In the genomic region with DNA sequence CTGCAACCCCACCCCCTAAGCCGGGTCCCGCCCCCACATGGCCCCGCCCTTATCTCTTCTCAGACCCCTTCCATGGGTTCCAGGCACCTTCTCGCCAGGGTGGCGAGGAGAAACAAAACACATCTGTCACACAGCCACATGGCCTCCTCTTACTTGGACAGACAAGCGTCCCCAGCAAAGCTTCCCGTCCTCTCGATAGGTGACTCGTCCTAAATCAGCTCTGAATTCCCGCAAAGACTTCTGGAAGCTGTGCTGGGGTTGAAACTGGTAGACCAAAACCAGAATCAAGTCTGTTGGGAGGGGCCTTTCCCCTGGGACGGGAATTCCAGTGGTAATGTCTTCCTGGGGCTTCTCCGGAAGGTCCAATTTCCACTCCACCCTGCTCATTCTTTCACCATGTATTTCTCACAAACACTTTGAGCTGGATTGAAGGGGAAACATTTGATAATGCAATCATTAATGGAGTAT, we compare ENCODE assay signal across 8 cellular contexts. TPM values are rescaled to one million over a fixed set of nuclear protein-coding genes. Genes with fewer than 3 reads are reported as not detected.
DNase-seq lines count a peak whose midpoint lies in the region; ATAC-seq, FAIRE-seq and TF ChIP-seq lines count a peak whose summit lies in the region.

No MANE protein-coding gene starts in this region.

- intact Hi-C loops in esophagus squamous epithelium (cut with DNase I) (no loop called here), pancreas (cut with DNase I) (no loop called here)

- peak in 1 of 6 experiments; percentile 14 for TF ChIP-seq CTCF in esophagus squamous epithelium (IDR thresholded peaks at IDR 0.05)
- TF ChIP-seq CTCF in pancreas (IDR thresholded peaks at IDR 0.05): no peak

- WGBS in esophagus squamous epithelium, 2 donors: 22% methylated on average over 3 of the region's 12 CpGs; no CpG with 5 or more reads in 1 of the 2 donors
- 2 to 3% methylated on average over 12 of the region's 12 CpGs for WGBS in pancreas, 2 donors

- peaks cover 0 to 68% (median 15%) of the 10 kb centered on the region in 3 donors for H3K4me1 ChIP-seq in esophagus squamous epithelium
- H3K4me1 ChIP-seq in pancreas: peaks cover 10 to 22% (median 15%) of the 10 kb centered on the region in 3 donors

- no peaks in the 10 kb centered on the region for H3K9me3 ChIP-seq in esophagus squamous epithelium
- H3K9me3 ChIP-seq in pancreas: no peaks in the 10 kb centered on the region

- DNase-seq in H54 (ENCODE audit: insufficient read length, low spot score) (no peak), RPMI7951 (ENCODE audit: low read depth) (peak; percentile 80), esophagus squamous epithelium (lab: John Stamatoyannopoulos, UW) (no peak), pancreas (no peak), T-helper 9 cell (no peak)

- peaks cover 0 to 58% (median 0%) of the 10 kb centered on the region in 4 donors for H3K27me3 ChIP-seq in esophagus squamous epithelium
- H3K27me3 ChIP-seq in pancreas: no peaks in the 10 kb centered on the region

- no peak for ATAC-seq in pancreas
- no peak for ATAC-seq in GM21526 (IDR thresholded peaks at IDR 0.05; ENCODE audit: low FRiP score, unreplicated experiment)
- ATAC-seq in GM19395 (IDR thresholded peaks at IDR 0.05; ENCODE audit: unreplicated experiment): no peak
- no peak for ATAC-seq in GM18907 (IDR thresholded peaks at IDR 0.05; ENCODE audit: unreplicated experiment)

- FAIRE-seq in H54 (lab: Jason Lieb, UNC) (peak; percentile 93), pancreas (lab: Jason Lieb, UNC) (no peak)

- peak overlapping the region; percentile 81 to 95 (median 91) for H3K27ac ChIP-seq in esophagus squamous epithelium
- H3K27ac ChIP-seq in pancreas: peak overlapping the region; percentile 89 to 94 (median 92)

- TF ChIP-seq POLR2A in H54 (IDR thresholded peaks at IDR 0.05; ENCODE audit: low read depth, low read length): no peak
- no peak for TF ChIP-seq POLR2A in esophagus squamous epithelium (IDR thresholded peaks at IDR 0.05)

- H3K36me3 ChIP-seq in esophagus squamous epithelium (peaks cover 0 to 10% (median 0%) of the 10 kb centered on the region in 3 donors), pancreas (no peaks in the 10 kb centered on the region)

- H3K4me3 ChIP-seq in esophagus squamous epithelium (peak overlapping the region; percentile 57 to 86 (median 73)), pancreas (peak overlapping the region in 3 of 4 donors; percentile 85 to 94 (median 85))

RNA-seq across cellular contexts. Expression of gene CTNNAL1, which starts 0.4 kb away (rescaled TPM):
- total RNA-seq in RPMI7951 (2014; rRNA removed; shearing (Covaris generic)): 114 and 136 TPM in 2 replicates
- total RNA-seq in esophagus squamous epithelium: 10 to 100 TPM in 3 of 4 donors, 1 to 10 TPM in 1; 7.5 to 31.3 (median 15.7) TPM
- 10 to 100 TPM in 4 of 6 donors, 1 to 10 TPM in 2; 8.8 to 19.1 (median 15.3) TPM for total RNA-seq in pancreas
- 10 to 100 TPM; 15.9 to 29.7 TPM for polyA plus RNA-seq in pancreas
